In the genomic region with DNA sequence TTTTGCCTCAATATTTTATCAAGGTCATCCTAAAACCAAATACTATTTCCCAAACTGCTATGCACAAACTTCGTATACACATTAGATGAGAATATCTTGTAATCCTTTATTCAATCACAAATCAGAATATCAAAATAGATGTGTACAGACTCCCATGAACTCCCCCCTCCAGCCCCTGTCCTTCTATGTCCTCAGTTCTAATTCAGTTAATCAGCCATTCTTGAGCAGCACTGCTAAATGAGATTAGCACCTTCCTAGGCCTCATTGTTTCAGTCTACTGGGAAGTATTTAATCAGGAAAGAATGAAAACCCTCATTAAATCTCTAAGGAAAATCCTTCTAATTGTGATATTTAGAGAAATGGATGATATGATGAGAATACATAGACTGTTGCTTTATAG, we compare ENCODE assay signal across 18 cellular contexts.
"Had no signal": no experiment of that assay in that cellular context is flagged by ENCODE, and none has a peak within 500 bp of the region (broad histone marks: within the 10 kb centered on the region; RNA-seq: fewer than 3 reads in every experiment).

No MANE protein-coding gene starts in this region.

- H3K79me2 ChIP-seq: hepatocyte had no signal

- H3K27ac ChIP-seq: hepatocyte, lower lobe of right lung, psoas muscle had no signal

- H2AFZ ChIP-seq: hepatocyte had no signal

- ATAC-seq: effector memory CD8-positive, alpha-beta T cell; gastroesophageal sphincter; left lobe of liver; lower lobe of right lung; psoas muscle had no signal

- H3K4me2 ChIP-seq: hepatocyte had no signal

- H3K4me3 ChIP-seq: esophagus squamous epithelium, gastroesophageal sphincter, hepatocyte, lower lobe of right lung, psoas muscle, stomach had no signal

- H3K4me1 ChIP-seq: lower lobe of right lung had no signal

- DNase-seq: effector memory CD8-positive, alpha-beta T cell; esophagus squamous epithelium; foreskin fibroblast; glutamatergic neuron; kidney glomerular epithelial cell; lower lobe of right lung; midbrain; occipital lobe; psoas muscle; retina; small intestine; stimulated activated CD4-positive, alpha-beta T cell treated with anti-CD3 and anti-CD28 coated beads, Interleukin-12 subunit alpha, Interleukin-12 subunit beta, amount 100 ng/mL, for 4 hours; stimulated activated naive CD4-positive, alpha-beta T cell; stomach; substantia nigra had no signal

- H3K36me3 ChIP-seq: esophagus squamous epithelium, lower lobe of right lung, stomach had no signal

- H3K9me3 ChIP-seq: esophagus squamous epithelium, lower lobe of right lung had no signal

- H3K27me3 ChIP-seq: esophagus squamous epithelium, gastroesophageal sphincter, hepatocyte, stomach had no signal
